ENCODE assay signal across 1 cellular context in genomic region chr20:64040231-64041039, GRCh38.
TF ChIP-seq lines count a peak whose summit lies in the region.

No MANE protein-coding gene starts in this region.

TF ChIP-seq in HepG2, 621 proteins besides CTCF, POLR2A, EP300 and RAD21 (continued from another document and continues in another):
- TF ChIP-seq ETS1 (CRISPR knock-in tag; IDR thresholded peaks at IDR 0.05) (no peak), CREM (IDR thresholded peaks at IDR 0.05) (peak; percentile 15; the same call in 1 of the 2 replicates), CREM (CRISPR knock-in tag; IDR thresholded peaks at IDR 0.05) (no peak), MXI1 (IDR thresholded peaks at IDR 0.05; ENCODE audit: borderline replicate concordance, low read depth, low read length) (0 out of 3 replicates have a peak, but pooled peaks have one; percentile 33), ZNF143 (CRISPR knock-in tag; IDR thresholded peaks at IDR 0.05) (peak; percentile 27; the same call in 1 of the 2 replicates), ZNF576 (CRISPR knock-in tag; IDR thresholded peaks at IDR 0.05) (0 out of 2 replicates have a peak, but pooled peaks have one; percentile 62), ZNF724P (CRISPR knock-in tag; IDR thresholded peaks at IDR 0.05; ENCODE audit: borderline replicate concordance) (no peak), ZNF503 (CRISPR knock-in tag; IDR thresholded peaks at IDR 0.05) (0 out of 2 replicates have a peak, but pooled peaks have one; percentile 42), ZFYVE20 (CRISPR knock-in tag; IDR thresholded peaks at IDR 0.05; ENCODE audit: borderline replicate concordance, low read depth) (peak; percentile 15; the same call in 1 of the 2 replicates), SNAPC4 (CRISPR knock-in tag; IDR thresholded peaks at IDR 0.05) (peak; percentile 56; the same call in 1 of the 2 replicates), ZBTB42 (CRISPR knock-in tag; IDR thresholded peaks at IDR 0.05) (peak; percentile 79; the same call in 1 of the 2 replicates), NCOA2 (CRISPR knock-in tag; IDR thresholded peaks at IDR 0.05) (peak; percentile 29; the same call in 1 of the 2 replicates), LBX2 (CRISPR knock-in tag; IDR thresholded peaks at IDR 0.05; ENCODE audit: borderline replicate concordance) (peak; percentile 72; the same call in 1 of the 2 replicates), FOXM1 (CRISPR knock-in tag; IDR thresholded peaks at IDR 0.05) (no peak), SRSF4 (IDR thresholded peaks at IDR 0.05; ENCODE audit: low read depth, low read length, poor library complexity, severe bottlenecking) (peak; percentile 56), NFE2 (CRISPR knock-in tag; IDR thresholded peaks at IDR 0.05) (no peak), ZNF510 (CRISPR knock-in tag; IDR thresholded peaks at IDR 0.05; ENCODE audit: low read depth) (0 out of 2 replicates have a peak, but pooled peaks have one; percentile 6), ZBTB3 (CRISPR knock-in tag; IDR thresholded peaks at IDR 0.05; ENCODE audit: borderline replicate concordance, low read depth) (no peak), NFAT5 (CRISPR knock-in tag; IDR thresholded peaks at IDR 0.05) (no peak), PATZ1 (CRISPR knock-in tag; IDR thresholded peaks at IDR 0.05) (peak; percentile 81), KDM4B (CRISPR knock-in tag; IDR thresholded peaks at IDR 0.05) (0 out of 2 replicates have a peak, but pooled peaks have one; percentile 37), GTF3A (CRISPR knock-in tag; conservative IDR thresholded peaks at IDR 0.05) (peak; percentile 6; the same call in 1 of the 2 replicates), ZBTB46 (CRISPR knock-in tag; IDR thresholded peaks at IDR 0.05; ENCODE audit: borderline replicate concordance) (peak; percentile 77; the same call in 1 of the 2 replicates), ZNF496 (CRISPR knock-in tag; IDR thresholded peaks at IDR 0.05; ENCODE audit: insufficient replicate concordance) (no peak), ZNF317 (CRISPR knock-in tag; IDR thresholded peaks at IDR 0.05) (peak; percentile 57), POLR2G (IDR thresholded peaks at IDR 0.05; ENCODE audit: low read depth, low read length) (peak; percentile 75), NONO (IDR thresholded peaks at IDR 0.05) (no peak), NONO (CRISPR knock-in tag; conservative IDR thresholded peaks at IDR 0.05) (peak; percentile 10; the same call in 1 of the 2 replicates), ZNF512B (CRISPR knock-in tag; IDR thresholded peaks at IDR 0.05; ENCODE audit: borderline replicate concordance) (no peak), BORCS8-MEF2B (CRISPR knock-in tag; IDR thresholded peaks at IDR 0.05) (peak; percentile 44; the same call in 1 of the 2 replicates), FOXA3 (CRISPR knock-in tag; IDR thresholded peaks at IDR 0.05) (no peak), FOSL2 (CRISPR knock-in tag; IDR thresholded peaks at IDR 0.05) (0 out of 2 replicates have a peak, but pooled peaks have one; percentile 20), TBL1XR1 (IDR thresholded peaks at IDR 0.05; ENCODE audit: borderline replicate concordance, low read length, partially characterized antibody) (no peak), ZNF235 (CRISPR knock-in tag; IDR thresholded peaks at IDR 0.05; ENCODE audit: borderline replicate concordance) (peak; percentile 56; the same call in 1 of the 2 replicates)
